Comparison of ENCODE assay signal across 19 cellular contexts in genomic region chr16:63596716-63597115, GRCh38.
"Had no signal": no experiment of that assay in that cellular context is flagged by ENCODE, and none has a peak within 500 bp of the region (broad histone marks: within the 10 kb centered on the region; RNA-seq: fewer than 3 reads in every experiment).

No MANE protein-coding gene starts in this region.

- H3K36me3 Mint-ChIP-seq: activated naive CD8-positive, alpha-beta T cell treated with anti-CD3 and anti-CD28 coated beads, Interleukin-2, amount 10 ng/mL, durations not matched to agents 7 days and 5 days; natural killer cell; WTC11 had no signal

- H3K4me1 Mint-ChIP-seq: activated CD4-positive, alpha-beta T cell treated with anti-CD3 and anti-CD28 coated beads for 36 hours; activated naive CD8-positive, alpha-beta T cell treated with anti-CD3 and anti-CD28 coated beads, Interleukin-2, amount 10 ng/mL, durations not matched to agents 7 days and 5 days; natural killer cell; WTC11 had no signal

- H3K4me3 Mint-ChIP-seq: activated CD4-positive, alpha-beta T cell treated with anti-CD3 and anti-CD28 coated beads for 36 hours; activated naive CD8-positive, alpha-beta T cell treated with anti-CD3 and anti-CD28 coated beads, Interleukin-2, amount 10 ng/mL, durations not matched to agents 7 days and 5 days; natural killer cell; T-helper 2 cell treated with Interferon-gamma antibody and Interleukin-4, amounts not matched to agents 5 μg/mL and 100 μg/mL, for 36 hours; WTC11 had no signal

- DNase-seq: activated CD4-positive, alpha-beta T cell treated with anti-CD3 and anti-CD28 coated beads for 36 hours; activated CD4-positive, alpha-beta T cell treated with anti-CD3 and anti-CD28 coated beads, Interleukin-2, amount 50 U/mL, for 48 hours; activated naive CD4-positive, alpha-beta T cell; activated naive CD8-positive, alpha-beta T cell treated with anti-CD3 and anti-CD28 coated beads, Interleukin-2, amount 10 ng/mL, durations not matched to agents 7 days and 5 days; body of pancreas; central memory CD4-positive, alpha-beta T cell; effector CD4-positive, alpha-beta T cell; gastrocnemius medialis; heart left ventricle; mesendoderm; natural killer cell; right cardiac atrium; stimulated activated CD4-positive, alpha-beta T cell treated with anti-CD3 and anti-CD28 coated beads, Interleukin-2, amount 100 ng/mL, for 24 hours; stimulated activated naive CD4-positive, alpha-beta T cell treated with Interleukin-2 at 50 U/mL for 16 hours; tibial artery had no signal

- ATAC-seq: activated CD4-positive, alpha-beta T cell treated with anti-CD3 and anti-CD28 coated beads for 36 hours; body of pancreas; esophagus mucosa; gastrocnemius medialis; heart left ventricle; natural killer cell; right cardiac atrium; WTC11 had no signal

- H3K27me3 Mint-ChIP-seq: activated CD4-positive, alpha-beta T cell treated with anti-CD3 and anti-CD28 coated beads for 36 hours; activated naive CD8-positive, alpha-beta T cell treated with anti-CD3 and anti-CD28 coated beads, Interleukin-2, amount 10 ng/mL, durations not matched to agents 7 days and 5 days; progenitor cell of endocrine pancreas had no signal

- H3K27ac Mint-ChIP-seq: activated CD4-positive, alpha-beta T cell treated with anti-CD3 and anti-CD28 coated beads for 36 hours; activated naive CD8-positive, alpha-beta T cell treated with anti-CD3 and anti-CD28 coated beads, Interleukin-2, amount 10 ng/mL, durations not matched to agents 7 days and 5 days; natural killer cell; progenitor cell of endocrine pancreas; T-helper 2 cell treated with Interferon-gamma antibody and Interleukin-4, amounts not matched to agents 5 μg/mL and 100 μg/mL, for 36 hours; WTC11 had no signal

- H3K9me3 Mint-ChIP-seq: WTC11 had no signal
